8 cellular contexts compared by ENCODE assay signal in genomic region chr7:141701489-141702046, GRCh38. TPM values are rescaled to one million over a fixed set of nuclear protein-coding genes. Genes with fewer than 3 reads are reported as not detected.
DNase-seq lines count a peak whose midpoint lies in the region; ATAC-seq and TF ChIP-seq lines count a peak whose summit lies in the region.

No MANE protein-coding gene starts in this region.

- TF ChIP-seq CTCF in gastroesophageal sphincter (IDR thresholded peaks at IDR 0.05) = no peak
- TF ChIP-seq CTCF in osteocyte (IDR thresholded peaks at IDR 0.05) = no peak
- no peak for TF ChIP-seq CTCF in tibial artery (IDR thresholded peaks at IDR 0.05)

- H3K36me3 Mint-ChIP-seq in activated T-helper 17 cell treated with anti-CD3 and anti-CD28 coated beads, Interleukin-2, amount 50 U/mL, for 72 hours (ENCODE audit: low read depth) = peaks cover 19% of the 10 kb centered on the region
- H3K36me3 Mint-ChIP-seq in osteocyte (ENCODE audit: unreplicated experiment) = no peaks in the 10 kb centered on the region

- H3K27me3 ChIP-seq in gastroesophageal sphincter (no peaks in the 10 kb centered on the region), tibial artery (no peaks in the 10 kb centered on the region)

- peaks cover 3% of the 10 kb centered on the region for H3K27me3 Mint-ChIP-seq in activated T-helper 17 cell treated with anti-CD3 and anti-CD28 coated beads, Interleukin-2, amount 50 U/mL, for 72 hours
- no peaks in the 10 kb centered on the region for H3K27me3 Mint-ChIP-seq in osteocyte (ENCODE audit: unreplicated experiment)

- TF ChIP-seq POLR2A in gastroesophageal sphincter (IDR thresholded peaks at IDR 0.05) = no peak

- peak overlapping the region; percentile 91 for H3K4me3 Mint-ChIP-seq in activated T-helper 17 cell treated with anti-CD3 and anti-CD28 coated beads, Interleukin-2, amount 50 U/mL, for 72 hours
- peak overlapping the region; percentile 73 for H3K4me3 Mint-ChIP-seq in osteocyte (ENCODE audit: unreplicated experiment)

- H3K9me3 ChIP-seq in gastroesophageal sphincter = no peaks in the 10 kb centered on the region
- no peaks in the 10 kb centered on the region for H3K9me3 ChIP-seq in tibial artery

- H3K9me3 Mint-ChIP-seq in activated T-helper 17 cell treated with anti-CD3 and anti-CD28 coated beads, Interleukin-2, amount 50 U/mL, for 72 hours = no peaks in the 10 kb centered on the region
- no peaks in the 10 kb centered on the region for H3K9me3 Mint-ChIP-seq in osteocyte (ENCODE audit: unreplicated experiment)

- WGBS in gastroesophageal sphincter (ENCODE audit: low coverage in 1 of 2), 2 donors = 0% methylated on average over 1 to 5 of the region's 59 CpGs

- H3K4me1 ChIP-seq in gastroesophageal sphincter (peaks cover 5 to 54% (median 9%) of the 10 kb centered on the region in 3 donors), tibial artery (peaks cover 0 to 45% (median 21%) of the 10 kb centered on the region in 4 donors)

- peak; percentile 27 for DNase-seq in AG08395 (ENCODE audit: low spot score)
- DNase-seq in OCI-M1 (lab: John Stamatoyannopoulos, UW) = peak; percentile 2
- DNase-seq in osteocyte (ENCODE audit: extremely low spot score, unreplicated experiment) = peak; percentile 84
- peak; percentile 42 to 67 for DNase-seq in tibial artery

- TF ChIP-seq EP300 in gastroesophageal sphincter (IDR thresholded peaks at IDR 0.05) = no peak

- peak overlapping the region; percentile 21 to 94 (median 90) for H3K27ac ChIP-seq in gastroesophageal sphincter
- H3K27ac ChIP-seq in tibial artery = peak overlapping the region; percentile 87 to 91

- H3K4me1 Mint-ChIP-seq in activated T-helper 17 cell treated with anti-CD3 and anti-CD28 coated beads, Interleukin-2, amount 50 U/mL, for 72 hours = peaks cover 39% of the 10 kb centered on the region
- H3K4me1 Mint-ChIP-seq in osteocyte (ENCODE audit: unreplicated experiment) = peaks cover 49% of the 10 kb centered on the region

- intact Hi-C loops in tibial artery (cut with DNase I; ENCODE audit: low total_unique reads) = no loop called here

- no peak overlapping the region for H3K27ac Mint-ChIP-seq in activated T-helper 17 cell treated with anti-CD3 and anti-CD28 coated beads, Interleukin-2, amount 50 U/mL, for 72 hours
- H3K27ac Mint-ChIP-seq in osteocyte (ENCODE audit: unreplicated experiment) = no peak overlapping the region

- ATAC-seq in GM18858 (IDR thresholded peaks at IDR 0.05; ENCODE audit: unreplicated experiment) (peak; percentile 50), HG03045 (IDR thresholded peaks at IDR 0.05; ENCODE audit: unreplicated experiment) (peak; percentile 85), gastroesophageal sphincter (peak; percentile 60)
- ATAC-seq in activated T-helper 17 cell treated with anti-CD3 and anti-CD28 coated beads, Interleukin-2, amount 50 U/mL, for 72 hours (replicated peaks) = peak; percentile 83

- H3K4me3 ChIP-seq in gastroesophageal sphincter (peak overlapping the region; percentile 65 to 90), tibial artery (peak overlapping the region; percentile 80 to 87)

- H3K36me3 ChIP-seq in gastroesophageal sphincter (no peaks in the 10 kb centered on the region), tibial artery (no peaks in the 10 kb centered on the region)

RNA-seq across cellular contexts. Expression of gene DENND11, which starts 0.4 kb away (rescaled TPM):
- 10 to 100 TPM; 19.5 to 36.1 TPM for total RNA-seq in activated T-helper 17 cell treated with anti-CD3 and anti-CD28 coated beads, Interleukin-2, amount 50 U/mL, for 72 hours
- total RNA-seq in gastroesophageal sphincter (10 to 100 TPM; 17.1 to 21.9 (median 19.9) TPM), osteocyte (10.6 and 12.3 TPM in 2 replicates)

RNA-seq across cellular contexts. Expression of gene WEE2, which starts 6.6 kb away (rescaled TPM):
- total RNA-seq in activated T-helper 17 cell treated with anti-CD3 and anti-CD28 coated beads, Interleukin-2, amount 50 U/mL, for 72 hours = under 1 TPM in 1 of 2 donors, not detected in 1; 0.13 TPM
- total RNA-seq in gastroesophageal sphincter (not detected), osteocyte (not detected in 2 replicates)

RNA-seq across cellular contexts. Expression of gene SSBP1, which starts 36.6 kb away (rescaled TPM):
- total RNA-seq in activated T-helper 17 cell treated with anti-CD3 and anti-CD28 coated beads, Interleukin-2, amount 50 U/mL, for 72 hours = 100 to 1,000 TPM; 139 to 213 TPM
- total RNA-seq in gastroesophageal sphincter (100 to 1,000 TPM; 125 to 138 (median 131) TPM), osteocyte (96.4 and 112 TPM in 2 replicates)

Comparison
In these comparisons a context has a peak if more than half of its experiments do, and no peak if none do; other contexts are left out.
1. Peak in every context shown above with its lines: DNase-seq, ATAC-seq, H3K4me3 ChIP-seq and H3K27ac ChIP-seq.
2. DNase-seq: peak in every context shown above with its lines; median percentile 84 in osteocyte; 54 in tibial artery; 27 in AG08395; 2 in OCI-M1.